ENCODE assay signal across 24 cellular contexts in the genomic region with DNA sequence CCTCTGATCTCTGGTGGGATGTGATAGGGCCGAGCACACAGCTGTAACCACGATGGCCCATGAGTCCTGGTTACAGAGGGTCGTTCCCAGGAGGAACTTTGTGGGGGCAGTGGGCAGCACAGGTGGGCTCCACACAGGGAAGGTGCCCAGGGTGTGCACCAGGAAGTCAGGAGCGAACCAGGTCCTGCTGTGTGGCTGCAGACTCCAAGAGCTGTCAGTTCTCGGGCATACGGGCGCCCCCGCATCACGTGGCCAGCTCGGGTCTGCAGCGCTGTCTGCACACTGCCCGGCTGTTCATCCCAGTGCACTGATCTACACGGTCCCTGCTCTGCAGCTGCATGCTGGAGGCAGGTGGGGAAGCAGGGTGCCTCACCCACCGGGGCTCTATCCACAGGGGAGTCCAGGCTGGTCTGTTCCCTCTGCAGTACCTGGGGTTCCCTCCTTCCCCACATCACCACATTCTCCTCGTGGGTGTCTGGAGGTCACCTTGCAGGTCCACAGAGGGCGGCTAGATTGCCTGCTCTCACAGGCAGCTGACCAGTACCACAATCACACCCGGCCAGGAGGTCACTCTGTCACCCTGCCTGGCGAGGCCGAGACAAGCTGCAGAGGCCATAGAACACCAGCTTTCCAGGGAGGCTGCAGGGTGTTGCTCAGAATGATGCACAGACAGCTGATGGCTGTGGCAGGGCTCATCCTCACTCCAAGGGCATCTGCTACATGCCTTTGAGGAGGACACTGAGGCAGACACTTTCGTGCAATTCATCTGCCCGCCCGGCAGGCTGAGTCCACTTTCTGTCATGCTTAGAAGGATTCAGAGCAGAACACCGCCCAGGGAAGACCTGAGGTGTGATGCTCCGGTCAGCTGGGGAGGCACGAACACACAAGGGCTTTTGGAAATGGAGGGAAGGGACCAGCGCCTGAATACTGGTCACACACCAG.
"Had no signal": no experiment of that assay in that cellular context is flagged by ENCODE, and none has a peak within 500 bp of the region (broad histone marks: within the 10 kb centered on the region; RNA-seq: fewer than 3 reads in every experiment).

No MANE protein-coding gene starts in this region.

- H3K27me3 ChIP-seq: ascending aorta, body of pancreas, Peyer's patch had no signal

- H3K27me3 Mint-ChIP-seq: activated CD8-positive, alpha-beta T cell treated with anti-CD3 and anti-CD28 coated beads for 36 hours; activated naive CD4-positive, alpha-beta T cell treated with anti-CD3 and anti-CD28 coated beads, Interleukin-2, amount 50 U/mL, for 24 hours; activated naive CD8-positive, alpha-beta T cell treated with anti-CD3 and anti-CD28 coated beads, Interleukin-2, amount 50 U/mL, for 24 hours; IgD-negative memory B cell had no signal

- H3K4me1 ChIP-seq: ascending aorta, body of pancreas, Peyer's patch had no signal

- H3K4me1 Mint-ChIP-seq: activated naive CD4-positive, alpha-beta T cell treated with anti-CD3 and anti-CD28 coated beads, Interleukin-2, amount 50 U/mL, for 24 hours; activated naive CD8-positive, alpha-beta T cell treated with anti-CD3 and anti-CD28 coated beads, Interleukin-2, amount 50 U/mL, for 24 hours; IgD-negative memory B cell had no signal

- DNase-seq: activated CD4-positive, alpha-beta T cell treated with anti-CD3 and anti-CD28 coated beads for 4 hours; activated CD8-positive, alpha-beta memory T cell treated with anti-CD3 and anti-CD28 coated beads, Interleukin-2, amount 50 U/mL, for 4 hours; activated CD8-positive, alpha-beta T cell treated with anti-CD3 and anti-CD28 coated beads for 36 hours; activated naive CD4-positive, alpha-beta T cell; activated naive CD8-positive, alpha-beta T cell treated with anti-CD3 and anti-CD28 coated beads, Interleukin-2, amount 50 U/mL, for 24 hours; activated T-cell treated with anti-CD3 and anti-CD28 coated beads, Interleukin-2, amount 50 U/mL, for 72 hours; amniotic stem cell; body of pancreas; KG1; NCI-H1048; NCI-H146; NCI-H187 treated with DMSO at 0.1 percent for 48 hours; NCI-H2081 treated with DMSO at 0.1 percent for 48 hours; NCI-H446; NCI-H524; SHP77 treated with DMSO at 0.1 percent for 48 hours; T-helper 1 cell had no signal

- H3K27ac Mint-ChIP-seq: activated CD8-positive, alpha-beta T cell treated with anti-CD3 and anti-CD28 coated beads for 36 hours; activated naive CD4-positive, alpha-beta T cell treated with anti-CD3 and anti-CD28 coated beads, Interleukin-2, amount 50 U/mL, for 24 hours; activated naive CD8-positive, alpha-beta T cell treated with anti-CD3 and anti-CD28 coated beads, Interleukin-2, amount 50 U/mL, for 24 hours; activated T-cell treated with anti-CD3 and anti-CD28 coated beads, Interleukin-2, amount 50 U/mL, for 72 hours; activated T-helper 2 cell treated with anti-CD3 and anti-CD28 coated beads, Interferon-gamma antibody, Interleukin-2, Interleukin-4, amounts not matched to agents 10 μg/mL and 5 μg/mL and 100 μg/mL, durations not matched to agents 14 hours and 24 hours and 36 hours; IgD-negative memory B cell; T-helper 2 cell treated with Interferon-gamma antibody and Interleukin-4, amounts not matched to agents 5 μg/mL and 100 μg/mL, for 36 hours had no signal

- ATAC-seq: activated CD4-positive, CD25-positive, alpha-beta regulatory T cell treated with anti-CD3 and anti-CD28 coated beads, Interleukin-2, amount 50 U/mL, for 24 hours; activated CD8-positive, alpha-beta T cell treated with anti-CD3 and anti-CD28 coated beads for 36 hours; activated naive CD8-positive, alpha-beta T cell treated with anti-CD3 and anti-CD28 coated beads, Interleukin-2, amount 50 U/mL, for 24 hours; activated T-cell treated with anti-CD3 and anti-CD28 coated beads, Interleukin-2, amount 50 U/mL, for 72 hours; body of pancreas had no signal

- H3K9me3 Mint-ChIP-seq: activated CD8-positive, alpha-beta T cell treated with anti-CD3 and anti-CD28 coated beads for 36 hours; activated naive CD4-positive, alpha-beta T cell treated with anti-CD3 and anti-CD28 coated beads, Interleukin-2, amount 50 U/mL, for 24 hours; activated naive CD8-positive, alpha-beta T cell treated with anti-CD3 and anti-CD28 coated beads, Interleukin-2, amount 50 U/mL, for 24 hours; activated T-cell treated with anti-CD3 and anti-CD28 coated beads, Interleukin-2, amount 50 U/mL, for 72 hours; activated T-helper 2 cell treated with anti-CD3 and anti-CD28 coated beads, Interferon-gamma antibody, Interleukin-2, Interleukin-4, amounts not matched to agents 10 μg/mL and 5 μg/mL and 100 μg/mL, durations not matched to agents 14 hours and 24 hours and 36 hours; IgD-negative memory B cell; T-helper 2 cell treated with Interferon-gamma antibody and Interleukin-4, amounts not matched to agents 5 μg/mL and 100 μg/mL, for 36 hours had no signal

- H3K27ac ChIP-seq: ascending aorta, body of pancreas, Peyer's patch had no signal

- H3K36me3 ChIP-seq: Peyer's patch had no signal

- H3K9me3 ChIP-seq: ascending aorta, body of pancreas, Peyer's patch had no signal

- H3K4me3 Mint-ChIP-seq: activated CD8-positive, alpha-beta T cell treated with anti-CD3 and anti-CD28 coated beads for 36 hours; activated naive CD4-positive, alpha-beta T cell treated with anti-CD3 and anti-CD28 coated beads, Interleukin-2, amount 50 U/mL, for 24 hours; activated naive CD8-positive, alpha-beta T cell treated with anti-CD3 and anti-CD28 coated beads, Interleukin-2, amount 50 U/mL, for 24 hours; activated T-cell treated with anti-CD3 and anti-CD28 coated beads, Interleukin-2, amount 50 U/mL, for 72 hours; IgD-negative memory B cell; T-helper 2 cell treated with Interferon-gamma antibody and Interleukin-4, amounts not matched to agents 5 μg/mL and 100 μg/mL, for 36 hours had no signal

- H3K4me3 ChIP-seq: ascending aorta, body of pancreas, Peyer's patch had no signal
